Comparison of ENCODE assay signal across 20 cellular contexts in the genomic region with DNA sequence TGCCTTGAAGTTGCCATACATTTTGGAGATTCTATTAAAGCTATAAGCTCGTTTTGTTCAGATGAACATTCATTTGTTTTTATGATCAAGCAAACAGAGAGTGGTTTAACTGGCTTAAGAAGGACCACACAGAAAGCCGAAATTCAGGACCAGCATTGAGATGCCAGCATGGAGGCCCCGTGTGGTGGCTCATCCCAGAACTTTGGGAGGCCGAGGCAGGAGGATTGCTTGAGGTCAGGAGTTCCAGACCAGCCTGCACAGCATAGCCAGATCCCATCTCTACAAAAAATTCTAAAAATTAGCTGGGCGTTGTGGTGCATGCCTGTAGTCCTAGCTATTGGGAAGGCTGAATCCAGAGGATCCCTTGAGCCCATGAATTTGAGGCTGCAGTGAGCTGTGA. TPM values are rescaled to one million over a fixed set of nuclear protein-coding genes. Genes with fewer than 3 reads are reported as not detected.
A peak's percentile ranks its signal among the peaks of the same experiment; 100 is the strongest.
DNase-seq lines count a peak whose midpoint lies in the region; ATAC-seq and TF ChIP-seq lines count a peak whose summit lies in the region.
"Had no signal": no experiment of that assay in that cellular context is flagged by ENCODE, and none has a peak within 500 bp of the region (broad histone marks: within the 10 kb centered on the region; RNA-seq: fewer than 3 reads in every experiment).

No MANE protein-coding gene starts in this region.

- H3K4me3 ChIP-seq in SK-N-MC (no peak overlapping the region), spleen (no peak overlapping the region)
- H3K4me3 ChIP-seq: BLaER1, GM12878, GM23338 had no signal

- DNase-seq in SK-N-MC (ENCODE audit: low read depth, low spot score): no peak
- DNase-seq in WTC11 (ENCODE audit: low spot score): no peak
- peak; percentile 24 for DNase-seq in mesenteric fat pad (ENCODE audit: low spot score)
- DNase-seq in spleen: peak; percentile 13
- no peak for DNase-seq in activated CD4-positive, alpha-beta T cell treated with anti-CD3 and anti-CD28 coated beads, Interleukin-2, amount 50 U/mL, for 1 hour
- DNase-seq in activated CD4-positive, alpha-beta T cell treated with anti-CD3 and anti-CD28 coated beads, Interleukin-2, amount 50 U/mL, for 4 hours: no peak
- DNase-seq: Caco-2; CD4-positive, CD25-positive, alpha-beta regulatory T cell; CD8-positive, alpha-beta T cell; DMS153; DND-41; GDM1; H7; HCEC 1CT had no signal

- TF ChIP-seq CTCF in WTC11 (IDR thresholded peaks at IDR 0.05) (no peak), spleen (IDR thresholded peaks at IDR 0.05 in 8 of 11, conservative IDR thresholded peaks at IDR 0.05 in 3 of 11) (no peak)

- no peaks in the 10 kb centered on the region for H3K9me3 Mint-ChIP-seq in WTC11
- H3K9me3 Mint-ChIP-seq: CD8-positive, alpha-beta T cell; GM23338 had no signal

- no peak overlapping the region for H3K27ac Mint-ChIP-seq in WTC11
- H3K27ac Mint-ChIP-seq: B cell; CD8-positive, alpha-beta T cell; GM23338 had no signal

- WGBS in spleen, 5 donors: 82 to 92% (median 87%) methylated on average over 5 of the region's 5 CpGs

- CTCF ChIA-PET in WTC11 (lab: Charles Lee): interaction anchor here (1.7 kb wide), 1 partner anchor 11 kb away, joined by 8 read pairs; no protein-coding TSS in a partner anchor

- peak overlapping the region; percentile 98 for H3K27ac ChIP-seq in SK-N-MC
- H3K27ac ChIP-seq in spleen: no peak overlapping the region
- H3K27ac ChIP-seq: BLaER1, C4-2B had no signal

- no peak for TF ChIP-seq POLR2A in spleen (IDR thresholded peaks at IDR 0.05)

- no peaks in the 10 kb centered on the region for H3K36me3 Mint-ChIP-seq in WTC11
- H3K36me3 Mint-ChIP-seq: CD8-positive, alpha-beta T cell had no signal

- ATAC-seq in WTC11 (no peak), HG03378 (IDR thresholded peaks at IDR 0.05; ENCODE audit: unreplicated experiment) (no peak)
- ATAC-seq: CD8-positive, alpha-beta T cell; GM12878; GM23338 had no signal

- H3K9ac ChIP-seq in SK-N-MC (ENCODE audit: insufficient read length): peak overlapping the region; percentile 62
- H3K9ac ChIP-seq: BLaER1 had no signal

- POLR2A ChIA-PET in WTC11 (lab: Charles Lee): interaction anchor here (0.6 kb wide), 1 partner anchor 11 kb away, joined by 4 read pairs; no protein-coding TSS in a partner anchor

- H3K4me1 Mint-ChIP-seq in WTC11: peaks cover 42% of the 10 kb centered on the region
- H3K4me1 Mint-ChIP-seq: B cell had no signal

- H3K27me3 ChIP-seq in spleen (replicated peaks in 1 of 7): no peaks in the 10 kb centered on the region
- H3K27me3 ChIP-seq: BLaER1 had no signal

- H3K27me3 Mint-ChIP-seq in WTC11 (ENCODE audit: low read depth): no peaks in the 10 kb centered on the region; the same call in 1 of the 2 replicates

- H3K4me1 ChIP-seq in spleen: no peaks in the 10 kb centered on the region

- H3K36me3 ChIP-seq in SK-N-MC (ENCODE audit: insufficient read depth, low read length) (no peaks in the 10 kb centered on the region), spleen (no peaks in the 10 kb centered on the region)
- H3K36me3 ChIP-seq: BLaER1 had no signal

- H3K9me3 ChIP-seq in SK-N-MC (ENCODE audit: low read depth, low read length): no peaks in the 10 kb centered on the region
- H3K9me3 ChIP-seq in spleen: no peaks in the 10 kb centered on the region
- H3K9me3 ChIP-seq: BLaER1, Caco-2 had no signal

- H3K4me3 Mint-ChIP-seq in WTC11: no peak overlapping the region
- H3K4me3 Mint-ChIP-seq: B cell; CD4-positive, CD25-positive, alpha-beta regulatory T cell; CD8-positive, alpha-beta T cell; GM23338 had no signal

- intact Hi-C loops in spleen (cut with DNase I; ENCODE audit: low total_unique reads): no loop called here

TF ChIP-seq in WTC11, 78 proteins besides CTCF, POLR2A, EP300 and RAD21:
- no peak for TF ChIP-seq OVOL2 (CRISPR knock-in tag; IDR thresholded peaks at IDR 0.05; ENCODE audit: borderline replicate concordance)
- TF ChIP-seq JUN (CRISPR knock-in tag; IDR thresholded peaks at IDR 0.05): no peak
- TF ChIP-seq ATF1 (CRISPR knock-in tag; IDR thresholded peaks at IDR 0.05): no peak
- 0 out of 2 replicates have a peak, but pooled peaks have one; percentile 39 for TF ChIP-seq ZNF121 (CRISPR knock-in tag; IDR thresholded peaks at IDR 0.05)
- TF ChIP-seq, protein P1, sequence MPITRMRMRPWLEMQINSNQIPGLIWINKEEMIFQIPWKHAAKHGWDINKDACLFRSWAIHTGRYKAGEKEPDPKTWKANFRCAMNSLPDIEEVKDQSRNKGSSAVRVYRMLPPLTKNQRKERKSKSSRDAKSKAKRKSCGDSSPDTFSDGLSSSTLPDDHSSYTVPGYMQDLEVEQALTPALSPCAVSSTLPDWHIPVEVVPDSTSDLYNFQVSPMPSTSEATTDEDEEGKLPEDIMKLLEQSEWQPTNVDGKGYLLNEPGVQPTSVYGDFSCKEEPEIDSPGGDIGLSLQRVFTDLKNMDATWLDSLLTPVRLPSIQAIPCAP (CRISPR knock-in tag; IDR thresholded peaks at IDR 0.05): no peak
- TF ChIP-seq, protein P2, sequence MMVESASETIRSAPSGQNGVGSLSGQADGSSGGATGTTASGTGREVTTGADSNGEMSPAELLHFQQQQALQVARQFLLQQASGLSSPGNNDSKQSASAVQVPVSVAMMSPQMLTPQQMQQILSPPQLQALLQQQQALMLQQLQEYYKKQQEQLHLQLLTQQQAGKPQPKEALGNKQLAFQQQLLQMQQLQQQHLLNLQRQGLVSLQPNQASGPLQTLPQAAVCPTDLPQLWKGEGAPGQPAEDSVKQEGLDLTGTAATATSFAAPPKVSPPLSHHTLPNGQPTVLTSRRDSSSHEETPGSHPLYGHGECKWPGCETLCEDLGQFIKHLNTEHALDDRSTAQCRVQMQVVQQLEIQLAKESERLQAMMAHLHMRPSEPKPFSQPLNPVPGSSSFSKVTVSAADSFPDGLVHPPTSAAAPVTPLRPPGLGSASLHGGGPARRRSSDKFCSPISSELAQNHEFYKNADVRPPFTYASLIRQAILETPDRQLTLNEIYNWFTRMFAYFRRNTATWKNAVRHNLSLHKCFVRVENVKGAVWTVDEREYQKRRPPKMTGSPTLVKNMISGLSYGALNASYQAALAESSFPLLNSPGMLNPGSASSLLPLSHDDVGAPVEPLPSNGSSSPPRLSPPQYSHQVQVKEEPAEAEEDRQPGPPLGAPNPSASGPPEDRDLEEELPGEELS (CRISPR knock-in tag; IDR thresholded peaks at IDR 0.05): no peak
TF ChIP-seq in WTC11: peak in this region for 1.

RNA-seq across cellular contexts. Expression of gene KIFC3, which starts 45.9 kb away (rescaled TPM):
- total RNA-seq in WTC11 (2021): 9.2 to 11.6 TPM (median 10.0 TPM) in 3 replicates
- total RNA-seq in mesenteric fat pad: 62.3 TPM
- 10 to 100 TPM; 30.3 to 61.5 (median 47.5) TPM for total RNA-seq in spleen
- polyA plus RNA-seq in spleen: 10 to 100 TPM in 2 of 3 donors, 1 to 10 TPM in 1; 4.6 to 25.2 (median 15.9) TPM
- polyA plus RNA-seq: CD4-positive, CD25-positive, alpha-beta regulatory T cell had no signal

Comparison
In these comparisons a context has a peak if more than half of its experiments do, and no peak if none do; other contexts are left out.
1. DNase-seq: peak in mesenteric fat pad (single experiment) and spleen (single experiment); none in SK-N-MC (single experiment), WTC11 (single experiment), activated CD4-positive, alpha-beta T cell treated with anti-CD3 and anti-CD28 coated beads, Interleukin-2, amount 50 U/mL, for 1 hour (single experiment) and activated CD4-positive, alpha-beta T cell treated with anti-CD3 and anti-CD28 coated beads, Interleukin-2, amount 50 U/mL, for 4 hours (0 of 2).